ENCODE assay signal across 33 cellular contexts in the genomic region with DNA sequence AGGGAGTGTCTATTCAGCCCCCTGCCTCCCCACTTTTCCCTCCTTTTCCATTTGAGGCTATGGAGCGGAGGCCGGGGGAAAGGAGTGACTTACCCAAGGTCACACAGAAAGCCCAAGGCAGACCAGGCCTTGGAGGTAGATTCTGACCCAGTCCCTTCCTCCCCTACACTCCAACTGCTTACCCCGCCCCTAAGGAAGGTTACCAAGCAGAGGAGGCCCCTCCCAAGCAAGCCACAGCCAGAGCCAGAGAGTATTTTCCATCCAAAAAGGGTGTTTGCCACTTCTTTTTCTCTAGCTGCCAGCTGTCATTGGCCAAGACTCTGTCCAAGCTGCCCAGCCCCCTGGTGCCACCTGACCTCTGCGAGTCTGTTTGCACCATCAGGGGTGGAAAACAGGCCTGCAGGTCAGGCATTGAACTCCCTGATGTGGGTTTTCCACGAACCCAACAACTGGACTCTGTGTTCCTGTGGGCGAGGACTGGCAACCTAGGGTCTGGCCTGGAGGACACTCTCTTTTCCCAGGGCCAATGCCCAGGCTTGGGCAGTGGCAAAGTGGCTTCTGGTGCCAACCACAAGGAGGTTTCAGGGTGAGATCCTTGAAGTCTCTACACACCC.
"Had no signal": no experiment of that assay in that cellular context is flagged by ENCODE, and none has a peak within 500 bp of the region (broad histone marks: within the 10 kb centered on the region; RNA-seq: fewer than 3 reads in every experiment).

No MANE protein-coding gene starts in this region.

- H3K4me2 ChIP-seq: KMS-11, PC-9 had no signal

- H3K27me3 ChIP-seq: brain microvascular endothelial cell, SJCRH30 had no signal

- H3K9ac ChIP-seq: KMS-11 had no signal

- ATAC-seq: activated CD4-positive, alpha-beta T cell treated with anti-CD3 and anti-CD28 coated beads for 36 hours; activated CD4-positive, CD25-positive, alpha-beta regulatory T cell treated with anti-CD3 and anti-CD28 coated beads, Interleukin-2, amount 50 U/mL, for 24 hours; activated CD8-positive, alpha-beta T cell treated with anti-CD3 and anti-CD28 coated beads, Interleukin-2, amount 10 ng/mL, durations not matched to agents 7 days and 5 days; activated naive CD8-positive, alpha-beta T cell treated with anti-CD3 and anti-CD28 coated beads, Interleukin-2, amount 50 U/mL, for 24 hours had no signal

- H3K4me3 Mint-ChIP-seq: activated CD4-positive, alpha-beta T cell treated with anti-CD3 and anti-CD28 coated beads for 36 hours; activated CD4-positive, alpha-beta T cell treated with anti-CD3 and anti-CD28 coated beads, Interleukin-2, amount 10 ng/mL, durations not matched to agents 7 days and 5 days; activated CD8-positive, alpha-beta T cell treated with anti-CD3 and anti-CD28 coated beads, Interleukin-2, amount 10 ng/mL, durations not matched to agents 7 days and 5 days; activated naive CD4-positive, alpha-beta T cell treated with anti-CD3 and anti-CD28 coated beads for 36 hours; activated naive CD8-positive, alpha-beta T cell; activated naive CD8-positive, alpha-beta T cell treated with anti-CD3 and anti-CD28 coated beads, Interleukin-2, amount 50 U/mL, for 24 hours; activated T-cell treated with anti-CD3 and anti-CD28 coated beads, Interleukin-2, amount 50 U/mL, for 24 hours; central memory CD8-positive, alpha-beta T cell; T-helper 1 cell treated with Interleukin-12 subunit alpha and Interleukin-12 subunit beta and Interleukin-4 antibody, amounts not matched to agents 30 μg/mL and 1 μg/mL, for 36 hours; T-helper 2 cell treated with Interferon-gamma antibody and Interleukin-4, amounts not matched to agents 5 μg/mL and 100 μg/mL, for 36 hours had no signal

- DNase-seq: activated CD4-positive, alpha-beta T cell treated with anti-CD3 and anti-CD28 coated beads for 36 hours; activated CD4-positive, alpha-beta T cell treated with anti-CD3 and anti-CD28 coated beads, Interleukin-2, amount 10 ng/mL, durations not matched to agents 7 days and 5 days; activated CD4-positive, alpha-beta T cell treated with anti-CD3 and anti-CD28 coated beads, Interleukin-2, amount 50 U/mL, for 48 hours; activated CD8-positive, alpha-beta T cell treated with anti-CD3 and anti-CD28 coated beads, Interleukin-2, amount 10 ng/mL, durations not matched to agents 7 days and 5 days; activated gamma-delta T cell; activated naive CD4-positive, alpha-beta T cell treated with anti-CD3 and anti-CD28 coated beads for 36 hours; activated naive CD8-positive, alpha-beta T cell treated with anti-CD3 and anti-CD28 coated beads, Interleukin-2, amount 50 U/mL, for 24 hours; activated T-cell treated with anti-CD3 and anti-CD28 coated beads, Interleukin-2, amount 50 U/mL, for 24 hours; anterior cingulate cortex; brain microvascular endothelial cell; NCI-H1092 treated with DMSO at 0.1 percent for 48 hours; NCI-H1417; NCI-H146; NCI-H187; NCI-H2029 treated with DMSO at 0.1 percent for 48 hours; NCI-H2107; NCI-H2171; NCI-H510A; NCI-H526; NCI-H748 treated with DMSO at 0.1 percent for 48 hours; NK-92 treated with Interleukin-12 subunit alpha and Interleukin-12 subunit beta, amount 100 ng/mL, for 24 hours; SHP77; SJCRH30 had no signal

- H3K36me3 ChIP-seq: brain microvascular endothelial cell, cardiac muscle cell, SJCRH30 had no signal

- H3K4me1 Mint-ChIP-seq: activated CD4-positive, alpha-beta T cell treated with anti-CD3 and anti-CD28 coated beads for 36 hours; activated CD4-positive, alpha-beta T cell treated with anti-CD3 and anti-CD28 coated beads, Interleukin-2, amount 10 ng/mL, durations not matched to agents 7 days and 5 days; activated naive CD8-positive, alpha-beta T cell treated with anti-CD3 and anti-CD28 coated beads, Interleukin-2, amount 50 U/mL, for 24 hours; central memory CD8-positive, alpha-beta T cell had no signal

- H3K4me3 ChIP-seq: cardiac muscle cell, PC-9, SJCRH30, SK-N-MC had no signal

- H3K27ac Mint-ChIP-seq: activated CD4-positive, alpha-beta T cell treated with anti-CD3 and anti-CD28 coated beads for 36 hours; activated CD4-positive, alpha-beta T cell treated with anti-CD3 and anti-CD28 coated beads, Interleukin-2, amount 10 ng/mL, durations not matched to agents 7 days and 5 days; activated CD8-positive, alpha-beta T cell treated with anti-CD3 and anti-CD28 coated beads, Interleukin-2, amount 10 ng/mL, durations not matched to agents 7 days and 5 days; activated naive CD4-positive, alpha-beta T cell treated with anti-CD3 and anti-CD28 coated beads for 36 hours; activated naive CD8-positive, alpha-beta T cell; activated naive CD8-positive, alpha-beta T cell treated with anti-CD3 and anti-CD28 coated beads, Interleukin-2, amount 50 U/mL, for 24 hours; activated T-cell treated with anti-CD3 and anti-CD28 coated beads, Interleukin-2, amount 50 U/mL, for 24 hours; activated T-helper 2 cell treated with anti-CD3 and anti-CD28 coated beads, Interferon-gamma antibody, Interleukin-2, Interleukin-4, amounts not matched to agents 10 μg/mL and 5 μg/mL and 100 μg/mL, durations not matched to agents 14 hours and 24 hours and 36 hours; T-helper 1 cell treated with Interleukin-12 subunit alpha and Interleukin-12 subunit beta and Interleukin-4 antibody, amounts not matched to agents 30 μg/mL and 1 μg/mL, for 36 hours; T-helper 2 cell treated with Interferon-gamma antibody and Interleukin-4, amounts not matched to agents 5 μg/mL and 100 μg/mL, for 36 hours had no signal

- H2AFZ ChIP-seq: PC-9 had no signal

- H3K27ac ChIP-seq: brain microvascular endothelial cell, KMS-11, PC-9, SJCRH30, SK-N-MC had no signal
